18 cellular contexts compared by ENCODE assay signal in the genomic region with DNA sequence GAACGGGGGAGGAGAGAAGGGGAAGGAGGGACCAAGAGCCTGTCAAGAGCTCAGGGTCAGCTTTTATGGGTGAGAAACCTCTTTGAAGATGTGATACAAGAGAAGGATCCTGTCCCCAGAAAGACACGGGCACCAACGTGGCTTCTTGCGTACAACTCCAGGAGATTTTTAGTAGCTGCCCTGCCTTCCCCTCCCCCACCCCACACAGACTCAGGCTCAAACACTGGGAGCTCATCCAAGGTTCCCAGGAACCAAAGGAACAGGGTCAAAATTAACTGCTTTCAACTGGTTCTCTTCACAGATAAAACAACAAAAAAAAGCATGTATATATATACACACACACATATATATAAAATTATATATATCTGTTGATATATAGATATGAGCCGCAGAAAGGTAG.
"Had no signal": no experiment of that assay in that cellular context is flagged by ENCODE, and none has a peak within 500 bp of the region (broad histone marks: within the 10 kb centered on the region; RNA-seq: fewer than 3 reads in every experiment).

No MANE protein-coding gene starts in this region.

- H3K4me3 Mint-ChIP-seq: activated naive CD8-positive, alpha-beta T cell treated with anti-CD3 and anti-CD28 coated beads, Interleukin-2, amount 50 U/mL, for 24 hours; activated T-helper 1 cell treated with anti-CD3 and anti-CD28 coated beads, Interleukin-12 subunit alpha, Interleukin-12 subunit beta, Interleukin-2, Interleukin-4 antibody, amounts not matched to agents 30 ng/mL and 10 ng/mL and 1 ng/mL, durations not matched to agents 14 hours and 24 hours and 36 hours; naive thymus-derived CD8-positive, alpha-beta T cell had no signal

- H3K27ac ChIP-seq: hepatocyte had no signal

- H3K27me3 ChIP-seq: hepatocyte had no signal

- ATAC-seq: activated naive CD8-positive, alpha-beta T cell treated with anti-CD3 and anti-CD28 coated beads, Interleukin-2, amount 50 U/mL, for 24 hours; mucosa of descending colon; naive thymus-derived CD8-positive, alpha-beta T cell; stimulated activated naive CD8-positive, alpha-beta T cell treated with anti-CD3 and anti-CD28 coated beads, Interleukin-15, Interleukin-2, amounts not matched to agents 100 U/mL and 50 U/mL, for 24 hours had no signal

- H2AFZ ChIP-seq: hepatocyte had no signal

- DNase-seq: activated CD4-positive, alpha-beta T cell treated with anti-CD3 and anti-CD28 coated beads, Interleukin-2, amount 50 U/mL, for 1 hour; activated CD4-positive, CD25-positive, alpha-beta regulatory T cell; activated naive CD4-positive, alpha-beta T cell treated with Interleukin-2 at 50 U/mL for 16 hours; activated naive CD8-positive, alpha-beta T cell treated with anti-CD3 and anti-CD28 coated beads, Interleukin-2, amount 50 U/mL, for 24 hours; cortex of kidney; effector CD8-positive, alpha-beta T cell; kidney glomerular epithelial cell; mucosa of descending colon; naive thymus-derived CD8-positive, alpha-beta T cell; occipital lobe; stimulated activated CD4-positive, alpha-beta T cell treated with anti-CD3 and anti-CD28 coated beads, Interleukin-2, amount 100 ng/mL, for 48 hours; stimulated activated naive CD8-positive, alpha-beta T cell treated with anti-CD3 and anti-CD28 coated beads, Interleukin-15, Interleukin-2, amounts not matched to agents 100 U/mL and 50 U/mL, for 24 hours; T-helper 2 cell had no signal

- H3K4me3 ChIP-seq: hepatocyte, lung, mucosa of descending colon had no signal

- H3K9me3 ChIP-seq: mucosa of descending colon had no signal

- H3K4me2 ChIP-seq: hepatocyte had no signal

- H3K79me2 ChIP-seq: hepatocyte had no signal

- H3K9me3 Mint-ChIP-seq: activated naive CD8-positive, alpha-beta T cell treated with anti-CD3 and anti-CD28 coated beads, Interleukin-2, amount 50 U/mL, for 24 hours; activated T-helper 1 cell treated with anti-CD3 and anti-CD28 coated beads, Interleukin-12 subunit alpha, Interleukin-12 subunit beta, Interleukin-2, Interleukin-4 antibody, amounts not matched to agents 30 ng/mL and 10 ng/mL and 1 ng/mL, durations not matched to agents 14 hours and 24 hours and 36 hours; naive thymus-derived CD8-positive, alpha-beta T cell had no signal

- FAIRE-seq: astrocyte, TTC549 had no signal

- H3K27me3 Mint-ChIP-seq: activated naive CD8-positive, alpha-beta T cell treated with anti-CD3 and anti-CD28 coated beads, Interleukin-2, amount 50 U/mL, for 24 hours; naive thymus-derived CD8-positive, alpha-beta T cell had no signal

- H3K27ac Mint-ChIP-seq: activated naive CD8-positive, alpha-beta T cell treated with anti-CD3 and anti-CD28 coated beads, Interleukin-2, amount 50 U/mL, for 24 hours had no signal
